In the genomic region with DNA sequence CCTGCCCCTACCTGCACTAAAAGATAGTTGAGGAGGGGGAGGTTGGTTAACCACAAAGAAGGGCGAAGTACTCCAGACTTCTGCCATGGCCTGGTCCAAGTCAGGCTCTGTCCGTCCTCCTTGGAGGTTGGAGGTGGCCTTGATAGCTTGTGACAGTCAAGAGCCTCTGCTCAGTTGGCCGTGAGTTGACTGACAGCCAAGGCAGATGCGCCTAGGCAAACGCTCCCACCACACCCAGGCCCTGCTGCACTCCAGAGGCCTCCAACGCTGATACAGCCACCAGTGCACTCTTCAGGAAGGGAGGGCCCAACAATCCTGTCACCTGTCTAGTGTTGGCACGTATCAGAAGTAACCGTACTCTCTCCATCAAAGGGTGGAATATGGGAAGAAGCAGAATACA, we compare ENCODE assay signal across 19 cellular contexts. TPM values are rescaled to one million over a fixed set of nuclear protein-coding genes. Genes with fewer than 3 reads are reported as not detected.
"Had no signal": no experiment of that assay in that cellular context is flagged by ENCODE, and none has a peak within 500 bp of the region (broad histone marks: within the 10 kb centered on the region; RNA-seq: fewer than 3 reads in every experiment).

No MANE protein-coding gene starts in this region.

- ATAC-seq: activated CD8-positive, alpha-beta memory T cell treated with anti-CD3 and anti-CD28 coated beads, Interleukin-2, amount 10 ng/mL, durations not matched to agents 7 days and 5 days; T-helper 17 cell; upper lobe of right lung had no signal

- H3K4me1 ChIP-seq: upper lobe of right lung had no signal

- H3K4me3 ChIP-seq: thoracic aorta, upper lobe of right lung had no signal

- FAIRE-seq: small intestine, TTC549 had no signal

- H3K36me3 ChIP-seq: thoracic aorta, upper lobe of right lung had no signal

- H3K36me3 Mint-ChIP-seq: activated CD8-positive, alpha-beta memory T cell treated with anti-CD3 and anti-CD28 coated beads, Interleukin-2, amount 10 ng/mL, durations not matched to agents 7 days and 5 days; activated naive CD8-positive, alpha-beta T cell had no signal

- H3K27ac ChIP-seq: thoracic aorta, upper lobe of right lung had no signal

- H3K9me3 ChIP-seq: thoracic aorta, upper lobe of right lung had no signal

- H3K27me3 ChIP-seq: upper lobe of right lung had no signal

- DNase-seq: activated CD4-positive, alpha-beta memory T cell treated with anti-CD3 and anti-CD28 coated beads, Interleukin-2, amount 10 ng/mL, durations not matched to agents 7 days and 5 days; activated CD4-positive, alpha-beta T cell treated with anti-CD3 and anti-CD28 coated beads for 4 hours; activated CD8-positive, alpha-beta memory T cell treated with anti-CD3 and anti-CD28 coated beads, Interleukin-2, amount 10 ng/mL, durations not matched to agents 7 days and 5 days; amniotic stem cell; dermis blood vessel endothelial cell; effector memory CD4-positive, alpha-beta T cell; foreskin fibroblast; hippocampal formation; islet precursor cell; mammary epithelial cell; nephron progenitor cell; small intestine; stimulated activated CD4-positive, alpha-beta T cell treated with anti-CD3 and anti-CD28 coated beads, Interleukin-4, amount 100 ng/mL, for 1 hour; T-helper 17 cell; upper lobe of right lung had no signal

- H3K4me3 Mint-ChIP-seq: activated CD4-positive, alpha-beta memory T cell treated with anti-CD3 and anti-CD28 coated beads, Interleukin-2, amount 10 ng/mL, durations not matched to agents 7 days and 5 days; activated CD8-positive, alpha-beta memory T cell treated with anti-CD3 and anti-CD28 coated beads, Interleukin-2, amount 10 ng/mL, durations not matched to agents 7 days and 5 days; activated naive CD8-positive, alpha-beta T cell; nephron progenitor cell; T-helper 17 cell had no signal

- H3K9me3 Mint-ChIP-seq: activated CD4-positive, alpha-beta memory T cell treated with anti-CD3 and anti-CD28 coated beads, Interleukin-2, amount 10 ng/mL, durations not matched to agents 7 days and 5 days; nephron progenitor cell had no signal

- H3K27ac Mint-ChIP-seq: activated CD4-positive, alpha-beta memory T cell treated with anti-CD3 and anti-CD28 coated beads, Interleukin-2, amount 10 ng/mL, durations not matched to agents 7 days and 5 days; activated CD8-positive, alpha-beta memory T cell treated with anti-CD3 and anti-CD28 coated beads, Interleukin-2, amount 10 ng/mL, durations not matched to agents 7 days and 5 days; activated naive CD8-positive, alpha-beta T cell; nephron progenitor cell; T-helper 17 cell had no signal

RNA-seq across cellular contexts. Expression of a gene that starts 9.3 kb away (rescaled TPM):
- total RNA-seq: activated CD4-positive, alpha-beta memory T cell treated with anti-CD3 and anti-CD28 coated beads, Interleukin-2, amount 10 ng/mL, durations not matched to agents 7 days and 5 days; activated CD8-positive, alpha-beta memory T cell treated with anti-CD3 and anti-CD28 coated beads, Interleukin-2, amount 10 ng/mL, durations not matched to agents 7 days and 5 days; dermis blood vessel endothelial cell; mammary epithelial cell; myocyte had no signal
